34 cellular contexts compared by ENCODE assay signal in genomic region chr7:27083646-27084045, GRCh38. TPM values are rescaled to one million over a fixed set of nuclear protein-coding genes. Genes with fewer than 3 reads are reported as not detected.
DNase-seq lines count a peak whose midpoint lies in the region; ATAC-seq and TF ChIP-seq lines count a peak whose summit lies in the region.
"Had no signal": no experiment of that assay in that cellular context is flagged by ENCODE, and none has a peak within 500 bp of the region (broad histone marks: within the 10 kb centered on the region; RNA-seq: fewer than 3 reads in every experiment).

No MANE protein-coding gene starts in this region.

- no peaks in the 10 kb centered on the region for H3K9me3 ChIP-seq in adrenal gland (replicated peaks in 1 of 3)
- H3K9me3 ChIP-seq: BE2C had no signal

- no peaks in the 10 kb centered on the region for H3K4me1 ChIP-seq in adrenal gland (replicated peaks in 1 of 2)
- H3K4me1 ChIP-seq: BE2C had no signal

- WGBS in adrenal gland, 4 donors: 84 to 95% (median 93%) methylated on average over 2 of the region's 2 CpGs

- H3K4me3 ChIP-seq in adrenal gland: no peak overlapping the region
- H3K4me3 ChIP-seq: SK-N-MC had no signal

- peaks cover 15% of the 10 kb centered on the region for H3K27me3 ChIP-seq in adrenal gland

- H3K27ac ChIP-seq in adrenal gland: no peak overlapping the region
- H3K27ac ChIP-seq: SK-N-MC had no signal

- intact Hi-C loops in adrenal gland (cut with DNase I): loop anchor here in 1 of 2 donors (5.0 kb wide), 1 partner anchor 96 kb away; no protein-coding TSS in a partner anchor

- peak; percentile 56 for ATAC-seq in GM18861 (IDR thresholded peaks at IDR 0.05; ENCODE audit: unreplicated experiment)
- peak; percentile 84 for ATAC-seq in GM21786 (IDR thresholded peaks at IDR 0.05; ENCODE audit: unreplicated experiment)
- no peak for ATAC-seq in GM21737 (IDR thresholded peaks at IDR 0.05; ENCODE audit: unreplicated experiment)
- ATAC-seq: activated T-cell treated with anti-CD3 and anti-CD28 coated beads, Interleukin-2, amount 50 U/mL, for 4 hours; effector memory CD8-positive, alpha-beta T cell; left cardiac atrium; PC-3; stimulated activated effector memory CD8-positive, alpha-beta T cell treated with anti-CD3 and anti-CD28 coated beads, Interleukin-12 subunit alpha, Interleukin-12 subunit beta, amount 100 ng/mL, for 72 hours had no signal

- no peak for TF ChIP-seq POLR2A in adrenal gland (IDR thresholded peaks at IDR 0.05)

- no peaks in the 10 kb centered on the region for H3K36me3 ChIP-seq in adrenal gland (replicated peaks in 1 of 2)
- H3K36me3 ChIP-seq: BE2C had no signal

- TF ChIP-seq CTCF in adrenal gland (IDR thresholded peaks at IDR 0.05): no peak

- DNase-seq in DMS53 (lab: John Stamatoyannopoulos, UW) (peak; percentile 56), NCI-H510A treated with DMSO at 0.1 percent for 48 hours (lab: John Stamatoyannopoulos, UW) (peak; percentile 29), NCI-H1105 (lab: John Stamatoyannopoulos, UW) (no peak), NCI-H2081 (lab: John Stamatoyannopoulos, UW) (no peak), adrenal gland (no peak)
- DNase-seq: activated CD4-positive, CD25-positive, alpha-beta regulatory T cell; activated T-cell treated with anti-CD3 and anti-CD28 coated beads, Interleukin-2, amount 50 U/mL, for 4 hours; BE2C; caudate nucleus; CD8-positive, alpha-beta memory T cell; cortex of kidney; DMS153; effector memory CD8-positive, alpha-beta T cell; erythroblast; GDM1; H7; hypothalamus; Kasumi-1; left cardiac atrium; mammary epithelial cell; NCI-H1436 treated with DMSO at 0.1 percent for 48 hours; NCI-H524; NK-92 treated with Interleukin-12 subunit alpha and Interleukin-12 subunit beta, amount 100 ng/mL, for 24 hours; PC-3; stimulated activated CD4-positive, alpha-beta T cell treated with anti-CD3 and anti-CD28 coated beads, Interleukin-15, amount 100 ng/mL, for 24 hours; stimulated activated CD4-positive, alpha-beta T cell treated with anti-CD3 and anti-CD28 coated beads, Interleukin-4, amount 100 ng/mL, for 4 hours; substantia nigra; trophoblast cell had no signal

RNA-seq across cellular contexts. Expression of gene HOXA1, which starts 12.2 kb away (rescaled TPM):
- total RNA-seq in adrenal gland: 1 to 10 TPM in 2 of 8 donors, under 1 TPM in 5, not detected in 1; 0.18 to 1.1 (median 0.90) TPM
- under 1 TPM; 0.30 to 0.97 (median 0.32) TPM for polyA plus RNA-seq in adrenal gland

RNA-seq across cellular contexts. Expression of gene HOXA2, which starts 18.8 kb away (rescaled TPM):
- 1 to 10 TPM in 5 of 8 donors, under 1 TPM in 2, not detected in 1; 0.41 to 1.9 (median 1.1) TPM for total RNA-seq in adrenal gland
- 1 to 10 TPM; 1.2 to 2.8 (median 2.0) TPM for polyA plus RNA-seq in adrenal gland
- total RNA-seq: activated T-cell treated with anti-CD3 and anti-CD28 coated beads, Interleukin-2, amount 50 U/mL, for 4 hours; CD8-positive, alpha-beta memory T cell; H7; natural killer cell treated with Interleukin-12 subunit alpha and Interleukin-12 subunit beta and Interleukin-15 and Interleukin-18, amount 100 ng/mL, for 72 hours had no signal
- polyA plus RNA-seq: CD8-positive, alpha-beta memory T cell had no signal

RNA-seq across cellular contexts. Expression of gene HOXA4, which starts 46.9 kb away (rescaled TPM):
- 10 to 100 TPM in 1 of 8 donors, 1 to 10 TPM in 7; 3.5 to 10.9 (median 5.6) TPM for total RNA-seq in adrenal gland
- polyA plus RNA-seq in adrenal gland: 10 to 100 TPM in 2 of 3 donors, 1 to 10 TPM in 1; 9.3 to 12.6 (median 11.3) TPM
- total RNA-seq: H7 had no signal

RNA-seq across cellular contexts. Expression of gene HOXA5, which starts 59.8 kb away (rescaled TPM):
- 100 to 1,000 TPM in 1 of 8 donors, 10 to 100 TPM in 7; 39.2 to 132 (median 65.7) TPM for total RNA-seq in adrenal gland
- polyA plus RNA-seq in adrenal gland: 10 to 100 TPM; 21.8 to 42.0 (median 25.9) TPM
- total RNA-seq: activated T-cell treated with anti-CD3 and anti-CD28 coated beads, Interleukin-2, amount 50 U/mL, for 4 hours; CD8-positive, alpha-beta memory T cell; H7 had no signal
- polyA plus RNA-seq: CD8-positive, alpha-beta memory T cell had no signal

Comparison
In these comparisons a context has a peak if more than half of its experiments do, and no peak if none do; other contexts are left out.
1. DNase-seq: peak in DMS53 (single experiment) and NCI-H510A treated with DMSO at 0.1 percent for 48 hours (single experiment); none in NCI-H1105 (single experiment), NCI-H2081 (0 of 2) and adrenal gland (0 of 7).